In genomic region chr19:53878786-53879144, GRCh38 we compare ENCODE assay signal across 8 cellular contexts. TPM values are rescaled to one million over a fixed set of nuclear protein-coding genes. Genes with fewer than 3 reads are reported as not detected.
DNase-seq lines count a peak whose midpoint lies in the region; ATAC-seq and TF ChIP-seq lines count a peak whose summit lies in the region.
"Had no signal": no experiment of that assay in that cellular context is flagged by ENCODE, and none has a peak within 500 bp of the region (broad histone marks: within the 10 kb centered on the region; RNA-seq: fewer than 3 reads in every experiment).

No MANE protein-coding gene starts in this region.

- H3K4me3 ChIP-seq in astrocyte of the cerebellum (ENCODE audit: low read depth, low read length) (peak overlapping the region; percentile 58), liver (ENCODE audit: low read depth in 1 of 3, low read length in 3 of 3) (peak overlapping the region; percentile 20 to 72 (median 46)), suprapubic skin (peak overlapping the region; percentile 53)

- TF ChIP-seq EP300 in suprapubic skin (IDR thresholded peaks at IDR 0.05) = no peak

- H3K27me3 ChIP-seq in liver (ENCODE audit: control insufficient read depth in 4 of 4, insufficient read depth in 4 of 4, low read length in 3 of 4) = peaks cover 0 to 11% (median 6%) of the 10 kb centered on the region in 4 donors
- H3K27me3 ChIP-seq in suprapubic skin = peaks cover 39% of the 10 kb centered on the region

- ATAC-seq in HG03139 (IDR thresholded peaks at IDR 0.05; ENCODE audit: unreplicated experiment) (peak; percentile 8), GM19324 (IDR thresholded peaks at IDR 0.05; ENCODE audit: low FRiP score, unreplicated experiment) (no peak), GM19035 (IDR thresholded peaks at IDR 0.05; ENCODE audit: unreplicated experiment) (no peak)

- no peak for TF ChIP-seq RAD21 in liver (IDR thresholded peaks at IDR 0.05)

- H3K27ac ChIP-seq in liver (ENCODE audit: low read depth in 1 of 2, low read length in 2 of 2) (no peak overlapping the region), suprapubic skin (no peak overlapping the region)

- H3K36me3 ChIP-seq in liver (ENCODE audit: control insufficient read depth in 4 of 4, insufficient read depth in 3 of 4, low read depth in 1 of 4, low read length in 3 of 4) (peaks cover 2 to 10% (median 8%) of the 10 kb centered on the region in 4 donors), suprapubic skin (peaks cover 18% of the 10 kb centered on the region)

- DNase-seq in astrocyte of the cerebellum (ENCODE audit: low read depth) = no peak
- no peak for DNase-seq in suprapubic skin (ENCODE audit: low spot score in 2 of 2)
- no peak for DNase-seq in NK-92 (lab: John Stamatoyannopoulos, UW; ENCODE audit: unreplicated experiment)

- no peaks in the 10 kb centered on the region for H3K9me3 ChIP-seq in liver (ENCODE audit: control insufficient read depth in 4 of 4, low read length in 3 of 4)
- H3K9me3 ChIP-seq in suprapubic skin = no peaks in the 10 kb centered on the region

- no peak overlapping the region for H3K9ac ChIP-seq in liver (ENCODE audit: low read depth in 1 of 2, low read length in 2 of 2)

- TF ChIP-seq POLR2A in suprapubic skin (IDR thresholded peaks at IDR 0.05) = no peak

- TF ChIP-seq CTCF in astrocyte of the cerebellum (IDR thresholded peaks at IDR 0.05; ENCODE audit: low read depth, low read length, missing control alignments) (no peak), liver (IDR thresholded peaks at IDR 0.05; ENCODE audit: low read depth, low read length, missing input control) (no peak), suprapubic skin (IDR thresholded peaks at IDR 0.05) (no peak)

- in situ Hi-C loops in astrocyte of the cerebellum (cut with HindIII; ENCODE audit: low sequenced_read_pairs) = no loop called here

- 46% methylated on average over 12 of the region's 12 CpGs for WGBS in liver
- WGBS in suprapubic skin = 52% methylated on average over 12 of the region's 12 CpGs

- peaks cover 0 to 16% (median 6%) of the 10 kb centered on the region in 4 donors for H3K4me1 ChIP-seq in liver (ENCODE audit: control insufficient read depth in 4 of 4, insufficient read depth in 4 of 4, low read length in 3 of 4)
- peaks cover 40% of the 10 kb centered on the region for H3K4me1 ChIP-seq in suprapubic skin

TF ChIP-seq in liver, 16 proteins besides CTCF, POLR2A, EP300 and RAD21:
- TF ChIP-seq YY1 (IDR thresholded peaks at IDR 0.05) (no peak), SP1 (IDR thresholded peaks at IDR 0.05) (no peak), FOXA2 (IDR thresholded peaks at IDR 0.05) (no peak), GABPA (IDR thresholded peaks at IDR 0.05 in 1 of 2, conservative IDR thresholded peaks at IDR 0.05 in 1 of 2) (no peak), NR2F2 (IDR thresholded peaks at IDR 0.05) (no peak), HNF4G (IDR thresholded peaks at IDR 0.05) (no peak), EGR1 (IDR thresholded peaks at IDR 0.05; ENCODE audit: low read depth in 2 of 2) (no peak)
- TF ChIP-seq, protein P1, sequence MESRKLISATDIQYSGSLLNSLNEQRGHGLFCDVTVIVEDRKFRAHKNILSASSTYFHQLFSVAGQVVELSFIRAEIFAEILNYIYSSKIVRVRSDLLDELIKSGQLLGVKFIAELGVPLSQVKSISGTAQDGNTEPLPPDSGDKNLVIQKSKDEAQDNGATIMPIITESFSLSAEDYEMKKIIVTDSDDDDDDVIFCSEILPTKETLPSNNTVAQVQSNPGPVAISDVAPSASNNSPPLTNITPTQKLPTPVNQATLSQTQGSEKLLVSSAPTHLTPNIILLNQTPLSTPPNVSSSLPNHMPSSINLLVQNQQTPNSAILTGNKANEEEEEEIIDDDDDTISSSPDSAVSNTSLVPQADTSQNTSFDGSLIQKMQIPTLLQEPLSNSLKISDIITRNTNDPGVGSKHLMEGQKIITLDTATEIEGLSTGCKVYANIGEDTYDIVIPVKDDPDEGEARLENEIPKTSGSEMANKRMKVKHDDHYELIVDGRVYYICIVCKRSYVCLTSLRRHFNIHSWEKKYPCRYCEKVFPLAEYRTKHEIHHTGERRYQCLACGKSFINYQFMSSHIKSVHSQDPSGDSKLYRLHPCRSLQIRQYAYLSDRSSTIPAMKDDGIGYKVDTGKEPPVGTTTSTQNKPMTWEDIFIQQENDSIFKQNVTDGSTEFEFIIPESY (IDR thresholded peaks at IDR 0.05) = no peak
- TF ChIP-seq, protein P2, sequence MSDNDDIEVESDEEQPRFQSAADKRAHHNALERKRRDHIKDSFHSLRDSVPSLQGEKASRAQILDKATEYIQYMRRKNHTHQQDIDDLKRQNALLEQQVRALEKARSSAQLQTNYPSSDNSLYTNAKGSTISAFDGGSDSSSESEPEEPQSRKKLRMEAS (IDR thresholded peaks at IDR 0.05) = no peak

RNA-seq across cellular contexts. Expression of gene PRKCG, which starts 3.2 kb away (rescaled TPM):
- total RNA-seq in liver = under 1 TPM in 1 of 2 donors, not detected in 1; 0.09 TPM
- polyA plus RNA-seq in liver = not detected
- not detected for total RNA-seq in suprapubic skin

RNA-seq across cellular contexts. Expression of gene MYADM, which starts 11.1 kb away (rescaled TPM):
- 1 to 10 TPM; 2.6 to 4.4 TPM for total RNA-seq in liver
- 10 to 100 TPM in 1 of 2 donors, 1 to 10 TPM in 1; 8.8 to 28.0 TPM for polyA plus RNA-seq in liver
- 10 to 100 TPM; 27.5 to 72.4 (median 67.4) TPM for total RNA-seq in suprapubic skin

RNA-seq across cellular contexts. Expression of gene CACNG7, which starts 30.3 kb away (rescaled TPM):
- total RNA-seq in liver (not detected), suprapubic skin (not detected)
- polyA plus RNA-seq in liver = not detected
- total RNA-seq: natural killer cell had no signal

RNA-seq across cellular contexts. Expression of gene NLRP12, which starts 54.7 kb away (rescaled TPM):
- total RNA-seq in liver (1 to 10 TPM in 1 of 2 donors, under 1 TPM in 1; 0.98 to 1.8 TPM), suprapubic skin (under 1 TPM in 1 of 4 donors, not detected in 3; 0.18 TPM)
- polyA plus RNA-seq in liver = under 1 TPM; 0.10 to 0.18 TPM

Comparison
In these comparisons a context has a peak if more than half of its experiments do, and no peak if none do; other contexts are left out.
1. RNA of gene MYADM, which starts 11.1 kb away (total RNA-seq): 27.5 to 72.4 TPM in suprapubic skin; 2.6 to 4.4 TPM in liver; every median in the first group is over 4 times any median in the second.
2. Peak in every context shown above with its lines, with median percentiles within 50 percentile points of each other: H3K4me3 ChIP-seq.